In the genomic region with DNA sequence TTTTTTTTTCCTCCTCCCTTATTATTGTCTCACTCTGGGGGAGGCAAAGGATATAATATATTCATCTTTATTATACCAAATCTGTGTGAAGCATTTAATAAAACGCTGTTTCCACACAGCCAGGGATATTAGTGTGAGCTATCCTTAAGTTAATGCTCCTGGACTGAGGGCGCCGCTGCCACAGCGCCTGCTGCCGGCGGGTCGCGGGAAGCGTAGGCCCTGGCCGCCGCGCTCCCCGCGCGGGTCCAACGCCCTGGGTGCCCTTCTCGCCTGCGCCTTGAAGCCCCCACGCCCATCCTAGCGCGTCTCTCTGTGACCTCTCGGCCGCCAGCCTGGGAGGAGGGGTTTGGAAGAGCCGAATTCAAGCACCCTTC, we compare ENCODE assay signal across 8 cellular contexts. TPM values are rescaled to one million over a fixed set of nuclear protein-coding genes. Genes with fewer than 3 reads are reported as not detected.
DNase-seq lines count a peak whose midpoint lies in the region; ATAC-seq, FAIRE-seq and TF ChIP-seq lines count a peak whose summit lies in the region.

No MANE protein-coding gene starts in this region.

- no TSS peak for BruUV-seq in K562 (replicated peaks; lab: Mats Ljungman, UMichigan)

- H2AFZ ChIP-seq in GM23338 (no peak overlapping the region), K562 (ENCODE audit: low read depth, low read length) (no peak overlapping the region)

- TF ChIP-seq EP300 in A549 (IDR thresholded peaks at IDR 0.05) (no peak), K562 (IDR thresholded peaks at IDR 0.05; ENCODE audit: low read length) (no peak)

- H3K4me2 ChIP-seq in A549: no peak overlapping the region
- peak overlapping the region; percentile 66 for H3K4me2 ChIP-seq in GM23338
- no peak overlapping the region for H3K4me2 ChIP-seq in K562 (ENCODE audit: insufficient read depth, low read length)
- no peak overlapping the region for H3K4me2 ChIP-seq in mesendoderm (ENCODE audit: low read length)

- peaks cover 76% of the 10 kb centered on the region for H3K27me3 Mint-ChIP-seq in GM23338 (ENCODE audit: insufficient read depth, low read depth, poor library complexity)

- no peaks in the 10 kb centered on the region for H3K36me3 ChIP-seq in GM23338 (ENCODE audit: insufficient read depth)
- H3K36me3 ChIP-seq in K562 (ENCODE audit: control insufficient read depth, insufficient read depth, low read length): no peaks in the 10 kb centered on the region
- H3K36me3 ChIP-seq in mesendoderm (ENCODE audit: control insufficient read depth, insufficient read depth, low read length): no peaks in the 10 kb centered on the region

- H3K27ac Mint-ChIP-seq in GM23338: no peak overlapping the region

- H4K5ac ChIP-seq in mesendoderm (ENCODE audit: low read length): no peak overlapping the region

- H4K8ac ChIP-seq in mesendoderm (ENCODE audit: low read depth, low read length): no peak overlapping the region

- peaks cover 96% of the 10 kb centered on the region for H3K27me3 ChIP-seq in GM23338 (ENCODE audit: insufficient read depth)
- peaks cover 27 to 74% of the 10 kb centered on the region in 2 experiments for H3K27me3 ChIP-seq in K562 (ENCODE audit: control insufficient read depth in 2 of 2, insufficient read depth in 2 of 2, low read length in 2 of 2)
- peaks cover 45% of the 10 kb centered on the region for H3K27me3 ChIP-seq in mesendoderm (ENCODE audit: insufficient read depth, low read length, poor library complexity)

- no peak for TF ChIP-seq POLR2A in A549 (IDR thresholded peaks at IDR 0.05; ENCODE audit: low read length)
- TF ChIP-seq POLR2A in K562 (conservative IDR thresholded peaks at IDR 0.05): no peak

- H3K79me2 ChIP-seq in GM23338 (replicated peaks; ENCODE audit: insufficient read depth): no peaks in the 10 kb centered on the region
- no peaks in the 10 kb centered on the region for H3K79me2 ChIP-seq in K562 (ENCODE audit: control insufficient read depth, insufficient read depth, low read length)
- no peaks in the 10 kb centered on the region for H3K79me2 ChIP-seq in mesendoderm (ENCODE audit: control insufficient read depth, insufficient read depth, low read length)

- no peak overlapping the region for H2BK120ac ChIP-seq in mesendoderm (ENCODE audit: low read depth, low read length)

- H3K23ac ChIP-seq in mesendoderm (ENCODE audit: low read length): no peak overlapping the region

- H3K9me3 Mint-ChIP-seq in GM23338: no peaks in the 10 kb centered on the region; the same call in 2 of the 3 replicates

- no peaks in the 10 kb centered on the region for H3K4me1 ChIP-seq in A549
- peaks cover 22% of the 10 kb centered on the region; the same call in 1 of the 2 replicates for H3K4me1 ChIP-seq in GM23338 (ENCODE audit: insufficient read depth)
- H3K4me1 ChIP-seq in K562 (replicated peaks in 1 of 2; ENCODE audit: control insufficient read depth in 2 of 2, insufficient read depth in 2 of 2, low read length in 2 of 2): peaks cover 0 to 19% of the 10 kb centered on the region in 2 experiments; a peak in 2 of 5 replicates
- no peaks in the 10 kb centered on the region for H3K4me1 ChIP-seq in mesendoderm (ENCODE audit: control insufficient read depth, low read depth, low read length)

- TF ChIP-seq CTCF in A549 (IDR thresholded peaks at IDR 0.05) (peak; percentile 47), GM23338 (conservative IDR thresholded peaks at IDR 0.05; ENCODE audit: low read depth in 2 of 2) (peak; percentile 73 to 76), K562 (IDR thresholded peaks at IDR 0.05 in 2 of 3, conservative IDR thresholded peaks at IDR 0.05 in 1 of 3; ENCODE audit: insufficient read depth in 2 of 3, low read depth in 1 of 3, low read length in 3 of 3) (peak; percentile 70 to 83 (median 74))

- WGBS in A549 (ENCODE audit: missing lambda C conversion rate): 70% methylated on average over 23 of the region's 24 CpGs
- WGBS in K562 (ENCODE audit: insufficient coverage, low coverage, missing lambda C conversion rate): under 1% methylated on average over 24 of the region's 24 CpGs
- WGBS in mesendoderm (ENCODE audit: extremely low coverage, insufficient coverage, low lambda C conversion rate): no CpG with 5 or more reads among the region's 24 CpGs

- CTCF ChIA-PET in A549 (lab: Yijun Ruan, JAX) (interaction anchor here (0.8 to 9.3 kb wide), 7 partner anchors 10 to 251 kb away, joined by 3 to 63 read pairs (median 3); no protein-coding TSS in a partner anchor), K562 (lab: Yijun Ruan, JAX; ENCODE audit: low intra/inter-chr PET ratio) (interaction anchor here (1.2 kb wide), 1 partner anchor 77 kb away, joined by 3 read pairs; no protein-coding TSS in a partner anchor)

- H2BK15ac ChIP-seq in mesendoderm (replicated peaks; ENCODE audit: low read depth): no peak overlapping the region

- H3K27ac ChIP-seq in A549 (no peak overlapping the region), GM23338 (ENCODE audit: low read depth) (no peak overlapping the region), K562 (ENCODE audit: extremely low read depth, low read depth, low read length) (no peak overlapping the region), mesendoderm (ENCODE audit: low read depth, low read length) (no peak overlapping the region)

- peak; percentile 49 to 82; a peak in 4 of 6 replicates for ATAC-seq in A549
- peak; percentile 55 for ATAC-seq in GM23338
- peak; percentile 94 for ATAC-seq in K562
- ATAC-seq in left colon: peak; percentile 78
- no peak for ATAC-seq in HG02588 (IDR thresholded peaks at IDR 0.05; ENCODE audit: unreplicated experiment)

- in situ Hi-C loops in K562 (cut with MboI): no loop called here

- no peak overlapping the region; the same call in 2 of the 3 replicates for H3K4me3 Mint-ChIP-seq in GM23338

- H3K4me3 ChIP-seq in A549 (no peak overlapping the region), GM23338 (peak overlapping the region; percentile 23; the same call in 1 of the 2 replicates), K562 (no peak overlapping the region), mesendoderm (ENCODE audit: low read length) (no peak overlapping the region)

- TF ChIP-seq RAD21 in A549 (conservative IDR thresholded peaks at IDR 0.05 in 1 of 2, IDR thresholded peaks at IDR 0.05 in 1 of 2) (no peak), K562 (CRISPR knock-in tag; conservative IDR thresholded peaks at IDR 0.05 in 1 of 2, IDR thresholded peaks at IDR 0.05 in 1 of 2) (peak in 1 of 2 experiments; percentile 22; a peak in 1 of 4 replicates)

- no peak for DNase-seq in A549 (ENCODE audit: low read depth in 1 of 2, low spot score in 1 of 2)
- DNase-seq in GM23338 (ENCODE audit: low spot score): peak; percentile 63
- peak; percentile 33 to 53 (median 45) for DNase-seq in K562 (ENCODE audit: extremely low read depth in 1 of 4, low spot score in 3 of 4)
- peak in 1 of 2 donors; percentile 15 for DNase-seq in left colon
- DNase-seq in NCI-H524 treated with DMSO at 0.1 percent for 48 hours (lab: John Stamatoyannopoulos, UW): no peak
- no peak for DNase-seq in mesendoderm
- no peak for DNase-seq in frontal cortex (ENCODE audit: low spot score in 2 of 2)

- no peak overlapping the region for H2AK5ac ChIP-seq in mesendoderm (ENCODE audit: low read length)

- no peaks in the 10 kb centered on the region for H3K9me1 ChIP-seq in K562 (ENCODE audit: control insufficient read depth, insufficient read depth, low read length)

- H3K79me1 ChIP-seq in mesendoderm (ENCODE audit: low read length): no peaks in the 10 kb centered on the region

- H4K20me1 ChIP-seq in GM23338 (replicated peaks; ENCODE audit: insufficient read depth) (peaks cover 5% of the 10 kb centered on the region), K562 (replicated peaks; ENCODE audit: control insufficient read depth, insufficient read depth, low read length) (no peaks in the 10 kb centered on the region)

- H3K9me3 ChIP-seq in A549 (no peaks in the 10 kb centered on the region), K562 (replicated peaks; ENCODE audit: control insufficient read depth, insufficient read depth, low read depth, low read length) (no peaks in the 10 kb centered on the region)

- no peak overlapping the region for H3K56ac ChIP-seq in mesendoderm (ENCODE audit: low read length)

- no peak overlapping the region for H3K4ac ChIP-seq in mesendoderm (ENCODE audit: low read depth, low read length)

- H3K18ac ChIP-seq in mesendoderm (ENCODE audit: low read length): no peak overlapping the region

- 0 out of 2 replicates have a peak, but pooled peaks cover 4% of the 10 kb centered on the region for H3F3A ChIP-seq in GM23338 (replicated peaks; ENCODE audit: low read depth)

- H3K4me1 Mint-ChIP-seq in GM23338: peaks cover 16% of the 10 kb centered on the region

- H2BK5ac ChIP-seq in mesendoderm (ENCODE audit: low read length): no peak overlapping the region

- POLR2A ChIA-PET in A549 (lab: Yijun Ruan, JAX) (no interaction called here), K562 (lab: Yijun Ruan, JAX) (interaction anchor here (0.6 kb wide), 1 partner anchor 41 kb away, joined by 3 read pairs; no protein-coding TSS in a partner anchor)

- intact Hi-C loops in K562 (cut with micrococcal nuclease) (no loop called here), left colon (cut with DNase I, micrococcal nuclease) (no loop called here)

- FAIRE-seq in A549 (lab: Jason Lieb, UNC) (no peak), K562 (lab: Jason Lieb, UNC) (no peak), frontal cortex (lab: Jason Lieb, UNC) (no peak)

- no peaks in the 10 kb centered on the region for H3K36me3 Mint-ChIP-seq in GM23338 (ENCODE audit: low read depth)

- H3K9me2 ChIP-seq in GM23338 (ENCODE audit: insufficient read depth): no peaks in the 10 kb centered on the region

- H3K9ac ChIP-seq in K562 (ENCODE audit: insufficient read depth in 1 of 2, low read depth in 2 of 2, low read length in 2 of 2) (no peak overlapping the region; a peak in 1 of 4 replicates), mesendoderm (ENCODE audit: low read length) (no peak overlapping the region)

RNA-seq across cellular contexts. Expression of a gene that starts 9.5 kb away (rescaled TPM):
- polyA plus RNA-seq in A549 (2011; rRNA removed) (not detected in 2 replicates), A549 (2017; fragmentation: RNase III; extraction: RNeasy Plus Mini Kit Qiagen cat#74134 plus additional on column Dnase treatment) (not detected in 3 replicates), GM23338 (2016; fragmentation: Nextera tagmentation; extraction: Ambion mirVana) (not detected in 2 replicates), K562 (2011; rRNA removed) (not detected in 2 replicates), K562 (2014; fragmentation: Illumina TruSeq; extraction: Trizol) (not detected in 2 replicates), K562 (2014; fragmentation: Nextera tagmentation; extraction: Ambion mirVana) (not detected), K562 (2014; rRNA removed) (not detected in 2 replicates)
- polyA plus RNA-seq in A549 (2012; cell fraction: cytosol; rRNA removed): 0.01 TPM in 1 of 2 replicates, not detected in the other
- not detected in 2 replicates for polyA plus RNA-seq in A549 (2012; cell fraction: nucleus; rRNA removed)
- polyA minus RNA-seq in A549 (2011; rRNA and poly(A)+ RNA removed): not detected in 2 replicates
- total RNA-seq in GM23338 (2014; rRNA removed; shearing (Covaris generic)): not detected in 2 replicates
- not detected in 2 replicates for total RNA-seq in K562 (2011; cell fraction: chromatin; rRNA removed; ENCODE audit: low replicate concordance)
- not detected in 2 replicates for total RNA-seq in K562 (2011; cell fraction: nucleolus; rRNA removed)
- total RNA-seq in K562 (2011; cell fraction: nucleoplasm; rRNA removed): not detected in 2 replicates
- total RNA-seq in K562 (2014; rRNA removed) (not detected in 2 replicates), K562 (2014; rRNA removed; fragmentation: Illumina TruSeq; extraction: Trizol) (not detected in 2 replicates), K562 (2015; rRNA removed; fragmentation: Illumina TruSeq; extraction: Trizol) (not detected in 2 replicates), K562 (2021) (not detected in 2 replicates), left colon (not detected), frontal cortex (not detected)
- polyA plus RNA-seq in K562 (2011; cell fraction: cytosol; rRNA removed): not detected in 2 replicates
- polyA plus RNA-seq in K562 (2011; cell fraction: nucleus; rRNA removed): not detected in 2 replicates
- polyA plus RNA-seq in K562 (2012): not detected in 2 replicates
- not detected in 2 replicates for polyA minus RNA-seq in K562 (2011; rRNA and poly(A)+ RNA removed)
- not detected in 2 replicates for polyA minus RNA-seq in K562 (2011; cell fraction: cytosol; rRNA and poly(A)+ RNA removed)
- polyA minus RNA-seq in K562 (2011; cell fraction: nucleus; rRNA and poly(A)+ RNA removed): not detected in 2 replicates
- polyA plus RNA-seq in mesendoderm (2013, experiment 1 of 2): not detected
- not detected for polyA plus RNA-seq in mesendoderm (2013, experiment 2 of 2)

Comparison
In these comparisons a context has a peak if more than half of its experiments do, and no peak if none do; other contexts are left out.
1. DNase-seq: peak in GM23338 (single experiment) and K562 (4 of 4); none in A549 (0 of 2), NCI-H524 treated with DMSO at 0.1 percent for 48 hours (single experiment), mesendoderm (single experiment) and frontal cortex (0 of 2).
2. Peak in every context shown above with its lines, with median percentiles within 50 percentile points of each other: CTCF ChIP-seq.